In the genomic region with DNA sequence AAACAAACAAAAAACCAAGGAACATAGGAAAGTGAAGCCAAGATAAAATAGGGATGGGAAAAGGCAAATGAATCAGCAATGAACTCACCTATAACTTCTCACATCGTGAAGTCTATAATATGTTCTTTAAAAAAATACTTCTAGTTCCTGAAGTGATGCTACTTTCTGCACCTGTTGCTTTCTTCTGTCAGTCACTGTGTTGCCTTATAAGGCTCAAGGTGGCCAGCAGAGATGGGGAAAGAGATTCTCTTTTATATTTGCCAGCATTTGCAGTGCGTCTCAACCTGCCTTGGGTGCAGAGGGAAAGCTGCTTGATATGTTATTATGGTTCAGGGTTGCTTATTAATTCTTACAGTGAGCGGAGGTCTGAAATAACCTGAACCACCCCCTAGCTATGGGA, we compare ENCODE assay signal across 17 cellular contexts. TPM values are rescaled to one million over a fixed set of nuclear protein-coding genes. Genes with fewer than 3 reads are reported as not detected.
A peak's percentile ranks its signal among the peaks of the same experiment; 100 is the strongest.
DNase-seq lines count a peak whose midpoint lies in the region; ATAC-seq and TF ChIP-seq lines count a peak whose summit lies in the region.
"Had no signal": no experiment of that assay in that cellular context is flagged by ENCODE, and none has a peak within 500 bp of the region (broad histone marks: within the 10 kb centered on the region; RNA-seq: fewer than 3 reads in every experiment).

No MANE protein-coding gene starts in this region.

- peak overlapping the region; percentile 43 for H3K27ac Mint-ChIP-seq in dendritic cell treated with granulocyte-macrophage colony-stimulating factor and Interleukin-4, amounts not matched to agents 40 ng/mL and 50 ng/mL, for 4 days
- H3K27ac Mint-ChIP-seq: CD8-positive, alpha-beta T cell had no signal

- H3K9me3 Mint-ChIP-seq in dendritic cell treated with granulocyte-macrophage colony-stimulating factor and Interleukin-4, amounts not matched to agents 40 ng/mL and 50 ng/mL, for 4 days: no peaks in the 10 kb centered on the region
- H3K9me3 Mint-ChIP-seq: CD8-positive, alpha-beta T cell had no signal

- peaks cover 63% of the 10 kb centered on the region for H3K36me3 Mint-ChIP-seq in dendritic cell treated with granulocyte-macrophage colony-stimulating factor and Interleukin-4, amounts not matched to agents 40 ng/mL and 50 ng/mL, for 4 days (ENCODE audit: low read depth)
- H3K36me3 Mint-ChIP-seq: CD8-positive, alpha-beta T cell had no signal

- ATAC-seq in GM18505 (IDR thresholded peaks at IDR 0.05; ENCODE audit: unreplicated experiment) (no peak), aorta (ENCODE audit: low FRiP score) (no peak)
- ATAC-seq: A549; CD8-positive, alpha-beta T cell had no signal

- H3K27ac ChIP-seq in BLaER1: no peak overlapping the region
- peak overlapping the region; percentile 98; the same call in 1 of the 2 replicates for H3K27ac ChIP-seq in MM.1S (ENCODE audit: low read length)
- H3K27ac ChIP-seq in suprapubic skin: peak overlapping the region; percentile 2
- no peak overlapping the region for H3K27ac ChIP-seq in tibial artery
- no peak overlapping the region for H3K27ac ChIP-seq in aorta (ENCODE audit: low read depth in 1 of 2, low read length in 2 of 2)
- H3K27ac ChIP-seq: 22Rv1, A549, GM23248 had no signal

- H3K4me3 Mint-ChIP-seq in dendritic cell treated with granulocyte-macrophage colony-stimulating factor and Interleukin-4, amounts not matched to agents 40 ng/mL and 50 ng/mL, for 4 days: no peak overlapping the region
- H3K4me3 Mint-ChIP-seq: CD8-positive, alpha-beta T cell had no signal

- H3K4me2 ChIP-seq in BLaER1 (peak overlapping the region; percentile 43), MM.1S (ENCODE audit: low read depth, low read length) (peak overlapping the region; percentile 44; the same call in 1 of the 2 replicates)
- H3K4me2 ChIP-seq: A549 had no signal

- H3K9ac ChIP-seq in BLaER1 (no peak overlapping the region), MM.1S (ENCODE audit: low read length) (peak overlapping the region; percentile 8; the same call in 1 of the 2 replicates)

- intact Hi-C loops in dendritic cell treated with granulocyte-macrophage colony-stimulating factor and Interleukin-4, amounts not matched to agents 40 ng/mL and 50 ng/mL, for 4 days (cut with micrococcal nuclease): no loop called here
- intact Hi-C loops in tibial artery (cut with DNase I; ENCODE audit: low total_unique reads) (no loop called here), aorta (cut with DNase I) (no loop called here)

- TF ChIP-seq EP300 in suprapubic skin (IDR thresholded peaks at IDR 0.05): no peak

- H3K9me2 ChIP-seq in MM.1S (replicated peaks; ENCODE audit: insufficient read depth, low read length): no peaks in the 10 kb centered on the region

- TF ChIP-seq CTCF in MM.1S (IDR thresholded peaks at IDR 0.05; ENCODE audit: low read length) (no peak), suprapubic skin (IDR thresholded peaks at IDR 0.05) (no peak), tibial artery (IDR thresholded peaks at IDR 0.05) (no peak)

- H3K27me3 ChIP-seq in BLaER1 (no peaks in the 10 kb centered on the region), MM.1S (replicated peaks; ENCODE audit: insufficient read depth, low read length) (no peaks in the 10 kb centered on the region), suprapubic skin (no peaks in the 10 kb centered on the region), tibial artery (no peaks in the 10 kb centered on the region), aorta (ENCODE audit: control insufficient read depth in 1 of 2, insufficient read depth in 2 of 2, low read length in 1 of 2) (peaks cover 0 to 1% of the 10 kb centered on the region in 2 donors)

- H3K36me3 ChIP-seq in BLaER1: no peaks in the 10 kb centered on the region
- peaks cover 17% of the 10 kb centered on the region for H3K36me3 ChIP-seq in MM.1S (replicated peaks; ENCODE audit: insufficient read depth, low read length)
- H3K36me3 ChIP-seq in suprapubic skin: no peaks in the 10 kb centered on the region
- H3K36me3 ChIP-seq in tibial artery: no peaks in the 10 kb centered on the region
- no peaks in the 10 kb centered on the region for H3K36me3 ChIP-seq in aorta (ENCODE audit: control insufficient read depth in 1 of 2, insufficient read depth in 2 of 2, low read length in 1 of 2)
- H3K36me3 ChIP-seq: HAP-1 had no signal

- H3K4me1 ChIP-seq in BLaER1: peaks cover 7% of the 10 kb centered on the region; the same call in 1 of the 2 replicates
- H3K4me1 ChIP-seq in MM.1S (ENCODE audit: low read length): peaks cover 77% of the 10 kb centered on the region
- peaks cover 5% of the 10 kb centered on the region for H3K4me1 ChIP-seq in suprapubic skin
- H3K4me1 ChIP-seq in tibial artery: no peaks in the 10 kb centered on the region
- H3K4me1 ChIP-seq in aorta (ENCODE audit: control insufficient read depth in 1 of 2, insufficient read depth in 2 of 2, low read length in 2 of 2): no peaks in the 10 kb centered on the region
- H3K4me1 ChIP-seq: A549, HAP-1 had no signal

- no peaks in the 10 kb centered on the region for H4K20me1 ChIP-seq in BLaER1
- no peaks in the 10 kb centered on the region for H4K20me1 ChIP-seq in MM.1S (ENCODE audit: insufficient read depth, low read length)

- H2AFZ ChIP-seq in MM.1S (ENCODE audit: low read length): no peak overlapping the region

- H3K79me2 ChIP-seq in MM.1S (ENCODE audit: low read length): peaks cover 91% of the 10 kb centered on the region

- H3K4me1 Mint-ChIP-seq in dendritic cell treated with granulocyte-macrophage colony-stimulating factor and Interleukin-4, amounts not matched to agents 40 ng/mL and 50 ng/mL, for 4 days (ENCODE audit: low read depth): peaks cover 51% of the 10 kb centered on the region

- 93% methylated on average over 3 of the region's 3 CpGs for WGBS in suprapubic skin
- WGBS in aorta, 2 donors: 97 to 99% methylated on average over 3 of the region's 3 CpGs

- DNase-seq in MM.1S (peak; percentile 57), suprapubic skin (ENCODE audit: low spot score in 2 of 2) (no peak), tibial artery (no peak), aorta (no peak)
- DNase-seq: AML-193; Calu3; CD8-positive, alpha-beta T cell; DMS79 treated with DMSO at 0.1 percent for 48 hours; GF-D8; GM23248 had no signal

- H3K9me3 ChIP-seq in BLaER1 (no peaks in the 10 kb centered on the region), MM.1S (replicated peaks; ENCODE audit: insufficient read depth, low read length) (no peaks in the 10 kb centered on the region), suprapubic skin (no peaks in the 10 kb centered on the region), tibial artery (no peaks in the 10 kb centered on the region), aorta (ENCODE audit: control insufficient read depth, low read length) (no peaks in the 10 kb centered on the region)
- H3K9me3 ChIP-seq: A549, HAP-1 had no signal

- H3F3A ChIP-seq in MM.1S (ENCODE audit: insufficient read depth, low read length): peaks cover 52% of the 10 kb centered on the region

- H3K27me3 Mint-ChIP-seq in dendritic cell treated with granulocyte-macrophage colony-stimulating factor and Interleukin-4, amounts not matched to agents 40 ng/mL and 50 ng/mL, for 4 days: no peaks in the 10 kb centered on the region

- TF ChIP-seq POLR2A in suprapubic skin (IDR thresholded peaks at IDR 0.05): no peak
- no peak for TF ChIP-seq POLR2A in GM18505 (IDR thresholded peaks at IDR 0.05; ENCODE audit: borderline replicate concordance, extremely low read depth, insufficient read depth, insufficient read length)

- no peak overlapping the region for H3K4me3 ChIP-seq in BLaER1
- no peak overlapping the region for H3K4me3 ChIP-seq in MM.1S (ENCODE audit: low read length)
- H3K4me3 ChIP-seq in suprapubic skin: no peak overlapping the region
- no peak overlapping the region for H3K4me3 ChIP-seq in tibial artery
- no peak overlapping the region for H3K4me3 ChIP-seq in aorta (ENCODE audit: low read length in 2 of 2)
- H3K4me3 ChIP-seq: A549, GM23248, HAP-1 had no signal

RNA-seq across cellular contexts. Expression of gene QPCT, which starts 14.0 kb away (rescaled TPM):
- total RNA-seq in suprapubic skin (10 to 100 TPM; 20.7 to 75.5 (median 47.6) TPM), aorta (1 to 10 TPM; 3.8 to 4.0 TPM)
- 1 to 10 TPM; 1.9 to 5.5 TPM for polyA plus RNA-seq in aorta
- total RNA-seq: H4 had no signal

RNA-seq across cellular contexts. Expression of gene PRKD3, which starts 33.8 kb away (rescaled TPM):
- 10 to 100 TPM; 20.8 to 50.0 (median 34.3) TPM for total RNA-seq in suprapubic skin
- total RNA-seq in aorta: 10 to 100 TPM; 43.2 to 54.8 TPM
- 10 to 100 TPM; 14.1 to 14.8 TPM for polyA plus RNA-seq in aorta

Comparison
In these comparisons a context has a peak if more than half of its experiments do, and no peak if none do; other contexts are left out.
1. H3K27ac ChIP-seq: peak in MM.1S (single experiment) and suprapubic skin (single experiment); none in BLaER1 (single experiment), tibial artery (0 of 2) and aorta (0 of 2).
2. RNA of gene QPCT, which starts 14.0 kb away (total RNA-seq): 20.7 to 75.5 TPM in suprapubic skin; 3.8 to 4.0 TPM in aorta; every median in the first group is over 4 times any median in the second.